In the genomic region with DNA sequence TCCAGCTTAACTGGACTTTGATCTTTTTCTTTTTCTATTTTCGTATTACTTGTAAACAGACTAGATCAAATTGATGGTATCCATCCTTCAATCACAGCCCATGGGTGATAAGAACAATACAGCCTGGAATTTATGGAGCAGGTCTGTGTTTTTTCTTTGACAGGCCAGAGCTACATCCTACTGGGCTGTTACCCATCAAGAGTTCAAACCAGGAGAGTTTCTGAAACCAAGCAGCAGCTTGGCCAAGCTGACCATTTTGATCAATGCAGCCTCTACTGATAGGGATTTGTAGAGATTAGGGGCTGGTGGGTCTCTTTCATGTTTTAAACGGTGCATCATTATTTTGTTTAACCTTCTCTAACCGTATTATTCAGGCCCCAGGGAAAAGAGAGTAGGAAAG, we compare ENCODE assay signal across 21 cellular contexts. TPM values are rescaled to one million over a fixed set of nuclear protein-coding genes. Genes with fewer than 3 reads are reported as not detected.
DNase-seq lines count a peak whose midpoint lies in the region; FAIRE-seq and TF ChIP-seq lines count a peak whose summit lies in the region.
"Had no signal": no experiment of that assay in that cellular context is flagged by ENCODE, and none has a peak within 500 bp of the region (broad histone marks: within the 10 kb centered on the region; RNA-seq: fewer than 3 reads in every experiment).

No MANE protein-coding gene starts in this region.

- no peaks in the 10 kb centered on the region for H3K36me3 ChIP-seq in BE2C
- H3K36me3 ChIP-seq: BLaER1 treated with 17β-estradiol and CSF1 and Interleukin-3, amounts not matched to agents 10 nM and 100 nM; HAP-1 had no signal

- H3K27me3 ChIP-seq in BE2C, result no peaks in the 10 kb centered on the region
- H3K27me3 ChIP-seq: BLaER1 treated with 17β-estradiol and CSF1 and Interleukin-3, amounts not matched to agents 10 nM and 100 nM had no signal

- no peaks in the 10 kb centered on the region for H3K9me3 Mint-ChIP-seq in nephron progenitor cell
- H3K9me3 Mint-ChIP-seq: CD8-positive, alpha-beta memory T cell had no signal

- H3K4me1 Mint-ChIP-seq in nephron progenitor cell, result peaks cover 21% of the 10 kb centered on the region
- H3K4me1 Mint-ChIP-seq: CD4-positive, CD25-positive, alpha-beta regulatory T cell; CD8-positive, alpha-beta memory T cell had no signal

- no peaks in the 10 kb centered on the region for H3K9me3 ChIP-seq in BE2C
- H3K9me3 ChIP-seq: A549; BLaER1 treated with 17β-estradiol and CSF1 and Interleukin-3, amounts not matched to agents 10 nM and 100 nM; HAP-1 had no signal

- H3K4me3 ChIP-seq in BE2C (ENCODE audit: low read depth, low read length), result no peak overlapping the region
- H3K4me3 ChIP-seq: A549; BLaER1 treated with 17β-estradiol and CSF1 and Interleukin-3, amounts not matched to agents 10 nM and 100 nM; GM23248; HAP-1 had no signal

- no peak for FAIRE-seq in GM19239 (lab: Jason Lieb, UNC)
- FAIRE-seq: A549, G401.6, GM12891 had no signal

- DNase-seq in BE2C (peak; percentile 65), SK-N-DZ (ENCODE audit: low spot score) (peak; percentile 97), amniotic epithelial cell (ENCODE audit: low read depth) (peak; percentile 34), nephron progenitor cell (no peak), GM19239 (ENCODE audit: insufficient read length, low spot score) (no peak), ACHN (no peak)
- DNase-seq in stimulated activated CD4-positive, alpha-beta T cell treated with anti-CD3 and anti-CD28 coated beads, Interleukin-4, amount 100 ng/mL, for 4 hours, result no peak
- DNase-seq: CD4-positive, CD25-positive, alpha-beta regulatory T cell; CD8-positive, alpha-beta memory T cell; COR-L47; DMS 273 treated with DMSO at 0.1 percent for 48 hours; DMS53; DND-41; EL; GM23248 had no signal

- no peak overlapping the region for H3K4me3 Mint-ChIP-seq in nephron progenitor cell
- H3K4me3 Mint-ChIP-seq: CD4-positive, CD25-positive, alpha-beta regulatory T cell; CD8-positive, alpha-beta memory T cell had no signal

- H3K27me3 Mint-ChIP-seq in nephron progenitor cell (ENCODE audit: low read depth, poor library complexity), result no peaks in the 10 kb centered on the region

- in situ Hi-C loops in ACHN (cut with HindIII; ENCODE audit: low pct_ligation_motif_present, low pct_unique_long_range_greater_than_20kb, low sequenced_read_pairs), result no loop called here

- TF ChIP-seq CTCF in BE2C (IDR thresholded peaks at IDR 0.05; ENCODE audit: low read depth, low read length) (no peak), nephron progenitor cell (IDR thresholded peaks at IDR 0.05) (no peak)

- H3K4me1 ChIP-seq in BE2C, result peaks cover 78% of the 10 kb centered on the region
- H3K4me1 ChIP-seq: A549, HAP-1 had no signal

- H3K27ac Mint-ChIP-seq in nephron progenitor cell, result peak overlapping the region; percentile 92
- H3K27ac Mint-ChIP-seq: CD4-positive, CD25-positive, alpha-beta regulatory T cell; CD8-positive, alpha-beta memory T cell had no signal

- H3K36me3 Mint-ChIP-seq in nephron progenitor cell (ENCODE audit: low read depth), result no peaks in the 10 kb centered on the region
- H3K36me3 Mint-ChIP-seq: CD4-positive, CD25-positive, alpha-beta regulatory T cell; CD8-positive, alpha-beta memory T cell had no signal

RNA-seq across cellular contexts. Expression of gene CCDC190, which starts 24.3 kb away (rescaled TPM):
- not detected for polyA plus RNA-seq in BE2C (2012; ENCODE audit: insufficient read depth, insufficient read length, low read depth)
- polyA plus RNA-seq in SK-N-DZ (2014; cell fraction: cytosol; rRNA removed), result 0.12 TPM in 1 of 2 replicates, not detected in the other
- 0.31 TPM in 1 of 2 replicates, not detected in the other for polyA plus RNA-seq in SK-N-DZ (2014; cell fraction: nucleus; rRNA removed)
- polyA plus RNA-seq: A549; AG04450; CD4-positive, CD25-positive, alpha-beta regulatory T cell; CD8-positive, alpha-beta memory T cell; GM23248 had no signal

Comparison
In these comparisons a context has a peak if more than half of its experiments do, and no peak if none do; other contexts are left out.
1. DNase-seq: peak in BE2C (single experiment), SK-N-DZ (single experiment) and amniotic epithelial cell (single experiment); none in nephron progenitor cell (single experiment), GM19239 (single experiment), stimulated activated CD4-positive, alpha-beta T cell treated with anti-CD3 and anti-CD28 coated beads, Interleukin-4, amount 100 ng/mL, for 4 hours (0 of 2) and ACHN (single experiment).